13 cellular contexts compared by ENCODE assay signal in the genomic region with DNA sequence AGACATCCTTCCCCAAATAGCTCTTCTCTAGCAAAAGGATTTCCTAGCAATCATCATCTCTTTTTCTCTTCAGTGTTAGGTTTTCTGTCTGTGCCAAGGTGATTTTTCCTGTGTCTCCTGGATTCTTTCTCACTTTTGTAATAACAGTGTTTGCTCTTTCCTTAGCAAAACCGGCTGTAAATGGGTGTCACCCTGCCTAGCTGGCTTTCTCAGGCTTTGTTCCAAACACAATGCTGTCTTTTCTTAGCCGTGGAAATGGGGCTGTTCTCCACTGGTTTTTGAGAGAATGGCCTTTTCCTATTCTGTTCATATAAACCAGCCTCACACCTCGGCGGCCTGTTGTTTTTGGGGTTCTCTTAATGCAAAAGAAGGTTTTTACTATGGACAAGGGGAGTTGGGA. TPM values are rescaled to one million over a fixed set of nuclear protein-coding genes. Genes with fewer than 3 reads are reported as not detected.
DNase-seq lines count a peak whose midpoint lies in the region; ATAC-seq, FAIRE-seq and TF ChIP-seq lines count a peak whose summit lies in the region.
"Had no signal": no experiment of that assay in that cellular context is flagged by ENCODE, and none has a peak within 500 bp of the region (broad histone marks: within the 10 kb centered on the region; RNA-seq: fewer than 3 reads in every experiment).

No MANE protein-coding gene starts in this region.

- H3K27ac ChIP-seq in colonic mucosa (peak overlapping the region; percentile 83), small intestine (ENCODE audit: low read depth in 1 of 2, low read length in 1 of 2) (peak overlapping the region; percentile 75 to 87), heart right ventricle (peak overlapping the region in 3 of 10 donors; percentile 11 to 46 (median 41))
- H3K27ac ChIP-seq: BLaER1 treated with 17β-estradiol and CSF1 and Interleukin-3, amounts not matched to agents 10 nM and 100 nM had no signal

- H3K4me3 ChIP-seq in LNCaP clone FGC (ENCODE audit: low read depth, low read length) (peak overlapping the region; percentile 34), colonic mucosa (no peak overlapping the region), small intestine (ENCODE audit: low read depth in 1 of 2, low read length in 2 of 2) (no peak overlapping the region), heart right ventricle (no peak overlapping the region)
- H3K4me3 ChIP-seq: BLaER1 treated with 17β-estradiol and CSF1 and Interleukin-3, amounts not matched to agents 10 nM and 100 nM had no signal

- H3K27me3 ChIP-seq in colonic mucosa: no peaks in the 10 kb centered on the region
- H3K27me3 ChIP-seq in small intestine (ENCODE audit: control insufficient read depth in 2 of 2, insufficient read depth in 2 of 2, low read length in 2 of 2): no peaks in the 10 kb centered on the region
- H3K27me3 ChIP-seq in heart right ventricle: no peaks in the 10 kb centered on the region
- H3K27me3 ChIP-seq: BLaER1 treated with 17β-estradiol and CSF1 and Interleukin-3, amounts not matched to agents 10 nM and 100 nM had no signal

- H3K4me1 ChIP-seq in colonic mucosa (peaks cover 18% of the 10 kb centered on the region), small intestine (ENCODE audit: control insufficient read depth in 2 of 2, insufficient read depth in 1 of 2, low read depth in 1 of 2, low read length in 1 of 2) (peaks cover 12 to 16% of the 10 kb centered on the region in 2 donors), heart right ventricle (peaks cover 27 to 76% (median 59%) of the 10 kb centered on the region in 9 donors)

- no peak for ATAC-seq in heart right ventricle
- ATAC-seq in GM21737 (IDR thresholded peaks at IDR 0.05; ENCODE audit: unreplicated experiment): no peak
- ATAC-seq: natural killer cell had no signal

- H3K36me3 ChIP-seq in colonic mucosa (no peaks in the 10 kb centered on the region), small intestine (ENCODE audit: control insufficient read depth in 2 of 2, insufficient read depth in 2 of 2, low read length in 2 of 2) (no peaks in the 10 kb centered on the region), heart right ventricle (peaks cover 0 to 39% (median 0%) of the 10 kb centered on the region in 9 donors)

- H3K9me3 ChIP-seq in colonic mucosa (no peaks in the 10 kb centered on the region), small intestine (ENCODE audit: control insufficient read depth, low read depth) (no peaks in the 10 kb centered on the region), heart right ventricle (no peaks in the 10 kb centered on the region)

- 24 to 48% (median 25%) methylated on average over 4 of the region's 4 CpGs for WGBS in small intestine, 3 donors
- 47 to 50% methylated on average over 4 of the region's 4 CpGs for WGBS in heart right ventricle, 2 donors

- intact Hi-C loops in colonic mucosa (cut with DNase I): no loop called here
- intact Hi-C loops in heart right ventricle (cut with DNase I): loop anchor here in 1 of 10 donors (5.0 kb wide), 1 partner anchor 38 kb away; no protein-coding TSS in a partner anchor

- TF ChIP-seq CTCF in LNCaP clone FGC (IDR thresholded peaks at IDR 0.05; ENCODE audit: control insufficient read depth, extremely low read depth, insufficient read depth) (no peak), colonic mucosa (IDR thresholded peaks at IDR 0.05) (no peak), heart right ventricle (IDR thresholded peaks at IDR 0.05) (no peak)

- FAIRE-seq in small intestine (lab: Jason Lieb, UNC): no peak

- peak; percentile 63 for DNase-seq in LNCaP clone FGC (ENCODE audit: low read depth)
- peak; percentile 62 for DNase-seq in colonic mucosa
- DNase-seq in midbrain (lab: John Stamatoyannopoulos, UW): peak; percentile 14
- DNase-seq in small intestine: no peak
- DNase-seq in heart right ventricle: no peak
- no peak for DNase-seq in CD1c-positive myeloid dendritic cell (ENCODE audit: extremely low spot score)
- no peak for DNase-seq in stimulated activated CD4-positive, alpha-beta T cell treated with anti-CD3 and anti-CD28 coated beads, Interleukin-12 subunit alpha, Interleukin-12 subunit beta, amount 100 ng/mL, for 4 hours
- DNase-seq: H7, natural killer cell, NCI-H1048, NCI-H446 treated with DMSO at 0.1 percent for 48 hours had no signal

- peak overlapping the region in 1 of 2 donors; percentile 80 for H3K9ac ChIP-seq in colonic mucosa (ENCODE audit: low read depth in 2 of 2, low read length in 2 of 2)
- H3K9ac ChIP-seq: BLaER1 treated with 17β-estradiol and CSF1 and Interleukin-3, amounts not matched to agents 10 nM and 100 nM had no signal

RNA-seq across cellular contexts. Expression of a gene that starts 21.9 kb away (rescaled TPM):
- total RNA-seq in colonic mucosa (10 to 100 TPM; 19.4 to 37.1 TPM), heart right ventricle (10 to 100 TPM; 12.3 to 28.0 (median 17.3) TPM)
- polyA plus RNA-seq in small intestine (10 to 100 TPM; 41.6 to 45.6 (median 42.7) TPM), heart right ventricle (10 to 100 TPM; 15.6 to 44.0 TPM)

Comparison
In these comparisons a context has a peak if more than half of its experiments do, and no peak if none do; other contexts are left out.
1. DNase-seq: peak in LNCaP clone FGC (single experiment), colonic mucosa (single experiment) and midbrain (single experiment); none in small intestine (single experiment), heart right ventricle (0 of 2), CD1c-positive myeloid dendritic cell (single experiment) and stimulated activated CD4-positive, alpha-beta T cell treated with anti-CD3 and anti-CD28 coated beads, Interleukin-12 subunit alpha, Interleukin-12 subunit beta, amount 100 ng/mL, for 4 hours (single experiment).